In genomic region chr1:159936284-159936904, GRCh38 we compare ENCODE assay signal across 1 cellular context.
TF ChIP-seq lines count a peak whose summit lies in the region.

No MANE protein-coding gene starts in this region.

TF ChIP-seq in SK-N-SH, 30 proteins besides CTCF, POLR2A, EP300 and RAD21 (continued from another document):
- no peak for TF ChIP-seq PBX3 (IDR thresholded peaks at IDR 0.05)
- no peak for TF ChIP-seq FOSL2 (IDR thresholded peaks at IDR 0.05; ENCODE audit: borderline replicate concordance, low read depth)
- TF ChIP-seq IRF3 (IDR thresholded peaks at IDR 0.05; ENCODE audit: low read depth, low read length) = no peak
- TF ChIP-seq ELF1 (IDR thresholded peaks at IDR 0.05) = no peak
- TF ChIP-seq EZH2phosphoT487 (IDR thresholded peaks at IDR 0.05; ENCODE audit: borderline replicate concordance, low read depth) = no peak
- TF ChIP-seq GABPA (IDR thresholded peaks at IDR 0.05; ENCODE audit: low read depth) = no peak
